Comparison of ENCODE assay signal across 8 cellular contexts in the genomic region with DNA sequence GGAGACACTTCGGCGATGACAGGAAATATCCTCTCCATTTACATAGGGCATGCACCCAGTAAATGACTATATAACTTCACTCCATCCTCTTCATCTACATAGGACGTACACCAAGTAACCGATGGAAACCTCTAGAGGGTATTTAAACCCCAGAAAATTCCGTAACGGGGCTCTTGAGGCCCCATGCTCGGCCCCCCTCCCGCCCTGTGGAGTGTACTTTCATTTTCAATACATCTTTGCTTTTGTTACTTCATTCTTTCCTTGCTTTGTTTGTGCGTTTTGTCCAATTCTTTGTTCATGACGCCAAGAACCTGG. TPM values are rescaled to one million over a fixed set of nuclear protein-coding genes. Genes with fewer than 3 reads are reported as not detected.
DNase-seq lines count a peak whose midpoint lies in the region; ATAC-seq and TF ChIP-seq lines count a peak whose summit lies in the region.

No MANE protein-coding gene starts in this region.

- H3K9ac ChIP-seq in IMR-90 (ENCODE audit: low read depth, low read length) (peak overlapping the region; percentile 43; the same call in 1 of the 2 replicates), muscle layer of colon (ENCODE audit: low read length) (peak overlapping the region; percentile 47)

- no TSS peak for BruUV-seq in IMR-90 (replicated peaks; lab: Mats Ljungman, UMichigan)

- H3K23ac ChIP-seq in IMR-90 (ENCODE audit: low read depth, low read length) = peak overlapping the region; percentile 79; the same call in 1 of the 2 replicates

- peak overlapping the region; percentile 90 for H2AFZ ChIP-seq in IMR-90 (replicated peaks; ENCODE audit: low read length, poor library complexity)

- WGBS in IMR-90 (ENCODE audit: extremely low coverage in 2 of 2, insufficient read length in 1 of 2), 2 experiments = 30% methylated on average over 5 of the region's 10 CpGs; no CpG with 5 or more reads in 1 of the 2 experiments

- no peak overlapping the region for H2BK120ac ChIP-seq in IMR-90 (ENCODE audit: low read depth, low read length)

- dilution Hi-C loops in IMR-90 (cut with HindIII; ENCODE audit: low sequenced_read_pairs, unreplicated experiment) = no loop called here

- no peaks in the 10 kb centered on the region for H3K9me1 ChIP-seq in IMR-90 (ENCODE audit: insufficient read depth, low read length)

- peak overlapping the region; percentile 91 for H3K4me3 Mint-ChIP-seq in central memory CD8-positive, alpha-beta T cell

- intact Hi-C loops in IMR-90 (cut with micrococcal nuclease) = loop anchor here (5.0 kb wide), 1 partner anchor 43 kb away; no protein-coding TSS in a partner anchor

- DNase-seq in AG04450 (ENCODE audit: low read depth, low spot score) (no peak), IMR-90 (no peak), SIG-M5 treated with dmso at 0.1 percent for 504 hours (lab: John Stamatoyannopoulos, UW; ENCODE audit: unreplicated experiment) (no peak), SK-N-DZ (ENCODE audit: low spot score) (no peak), NCI-H1092 treated with DMSO at 0.1 percent for 48 hours (lab: John Stamatoyannopoulos, UW) (no peak)
- no peak for DNase-seq in central memory CD8-positive, alpha-beta T cell (ENCODE audit: low spot score in 2 of 2)

- H3K14ac ChIP-seq in IMR-90 (replicated peaks; ENCODE audit: low read depth, low read length) = 0 out of 2 replicates have a peak overlapping the region, but pooled peaks have one; percentile 65

- H3K36me3 Mint-ChIP-seq in central memory CD8-positive, alpha-beta T cell (ENCODE audit: insufficient read depth) = peaks cover 2% of the 10 kb centered on the region

- H3K9me3 ChIP-seq in AG04450 (ENCODE audit: control insufficient read depth, insufficient read depth, low read length) (peaks cover 3% of the 10 kb centered on the region; the same call in 1 of the 2 replicates), IMR-90 (ENCODE audit: control insufficient read depth, insufficient read depth, low read length) (peaks cover 5% of the 10 kb centered on the region; the same call in 1 of the 2 replicates), muscle layer of colon (ENCODE audit: low read length) (no peaks in the 10 kb centered on the region)

- no peaks in the 10 kb centered on the region for H3K36me3 ChIP-seq in IMR-90 (ENCODE audit: control insufficient read depth, insufficient read depth, low read length)
- no peaks in the 10 kb centered on the region for H3K36me3 ChIP-seq in muscle layer of colon (ENCODE audit: insufficient read depth, low read length)

- H3K4me2 ChIP-seq in IMR-90 (ENCODE audit: low read depth, low read length) = peak overlapping the region; percentile 95

- H3K27me3 ChIP-seq in AG04450 (ENCODE audit: control insufficient read depth, insufficient read depth, low read length) (peaks cover 36% of the 10 kb centered on the region), IMR-90 (ENCODE audit: control insufficient read depth, insufficient read depth, low read length) (peaks cover 28% of the 10 kb centered on the region), muscle layer of colon (ENCODE audit: control insufficient read depth in 1 of 2, insufficient read depth in 2 of 2, low read length in 2 of 2) (peaks cover 7 to 21% of the 10 kb centered on the region in 2 donors)

- H3K4me3 ChIP-seq in AG04450 (ENCODE audit: low read depth, low read length) (peak overlapping the region; percentile 67), IMR-90 (ENCODE audit: insufficient read depth, low read depth, low read length) (peak overlapping the region; percentile 58), muscle layer of colon (ENCODE audit: low read depth in 1 of 2, low read length in 2 of 2) (peak overlapping the region; percentile 78 to 93)

- no peak overlapping the region for H4K8ac ChIP-seq in IMR-90 (ENCODE audit: low read depth in 2 of 2, low read length in 2 of 2)

- ATAC-seq in IMR-90 (ENCODE audit: low read depth) = no peak
- no peak for ATAC-seq in central memory CD8-positive, alpha-beta T cell (replicated peaks; ENCODE audit: extremely low read depth, poor library complexity, severe bottlenecking)
- ATAC-seq in HG02798 (IDR thresholded peaks at IDR 0.05; ENCODE audit: poor library complexity, unreplicated experiment) = no peak

- no peak overlapping the region for H2BK20ac ChIP-seq in IMR-90 (ENCODE audit: low read depth, low read length)

- H4K5ac ChIP-seq in IMR-90 (ENCODE audit: low read depth, low read length) = no peak overlapping the region

- H3K4ac ChIP-seq in IMR-90 (ENCODE audit: low read depth, low read length) = no peak overlapping the region

- POLR2A ChIA-PET in AG04450 (lab: Yijun Ruan, JAX) = no interaction called here
- POLR2A ChIA-PET in IMR-90 (lab: Charles Lee; ENCODE audit: unreplicated experiment) = no interaction called here

- H3K27ac Mint-ChIP-seq in central memory CD8-positive, alpha-beta T cell (ENCODE audit: low read depth) = peak overlapping the region; percentile 59

- no peak overlapping the region for H2BK5ac ChIP-seq in IMR-90 (ENCODE audit: low read depth, low read length, poor library complexity, severe bottlenecking)

- no peak for TF ChIP-seq CTCF in AG04450 (IDR thresholded peaks at IDR 0.05; ENCODE audit: low read depth, low read length)
- TF ChIP-seq CTCF in IMR-90 (conservative IDR thresholded peaks at IDR 0.05; ENCODE audit: low read depth, low read length) = no peak

- no peak overlapping the region for H4K91ac ChIP-seq in IMR-90 (ENCODE audit: insufficient read depth, low read depth, low read length)

- peaks cover 59% of the 10 kb centered on the region for H3K27me3 Mint-ChIP-seq in central memory CD8-positive, alpha-beta T cell

- H3K79me1 ChIP-seq in IMR-90 (ENCODE audit: low read depth in 1 of 2, low read length in 2 of 2) = no peaks in the 10 kb centered on the region

- in situ Hi-C loops in IMR-90 (cut with MboI; ENCODE audit: low sequenced_read_pairs) = no loop called here

- H2AK9ac ChIP-seq in IMR-90 (replicated peaks; ENCODE audit: low read depth, low read length, poor library complexity) = no peak overlapping the region

- no peaks in the 10 kb centered on the region; the same call in 1 of the 2 replicates for H4K20me1 ChIP-seq in IMR-90 (ENCODE audit: insufficient read depth, low read length)

- H2AK5ac ChIP-seq in IMR-90 (ENCODE audit: low read depth, low read length) = no peak overlapping the region

- H2BK15ac ChIP-seq in IMR-90 (ENCODE audit: low read depth, low read length) = no peak overlapping the region

- no peak for TF ChIP-seq POLR2A in IMR-90 (IDR thresholded peaks at IDR 0.05; ENCODE audit: low read depth, low read length)

- H3K4me1 ChIP-seq in IMR-90 (ENCODE audit: control insufficient read depth, insufficient read depth, low read length) (no peaks in the 10 kb centered on the region), muscle layer of colon (ENCODE audit: insufficient read depth, low read length) (peaks cover 8% of the 10 kb centered on the region)

- H3K18ac ChIP-seq in IMR-90 (ENCODE audit: low read depth, low read length) = no peak overlapping the region

- no peaks in the 10 kb centered on the region for H3K9me3 Mint-ChIP-seq in central memory CD8-positive, alpha-beta T cell

- H3K27ac ChIP-seq in AG04450 (ENCODE audit: low read depth, low read length) = no peak overlapping the region
- H3K27ac ChIP-seq in IMR-90 (ENCODE audit: insufficient read depth, low read length) = no peak overlapping the region
- H3K27ac ChIP-seq in muscle layer of colon (ENCODE audit: low read depth, low read length) = peak overlapping the region; percentile 74

- H3K56ac ChIP-seq in IMR-90 (ENCODE audit: extremely low read depth, insufficient read depth, low read length) = no peak overlapping the region

- TF ChIP-seq RAD21 in IMR-90 (IDR thresholded peaks at IDR 0.05; ENCODE audit: low read length) = no peak

- H3K4me1 Mint-ChIP-seq in central memory CD8-positive, alpha-beta T cell = peaks cover 20% of the 10 kb centered on the region

- CTCF ChIA-PET in AG04450 (lab: Charles Lee) (interaction anchor here (0.7 to 3.1 kb wide), 14 partner anchors 10 to 90 kb away, joined by 3 to 40 read pairs (median 4); a partner anchor contains a TSS), IMR-90 (lab: Yijun Ruan, JAX) (interaction anchor here (0.6 to 1.4 kb wide), 7 partner anchors 10 to 48 kb away, joined by 3 to 8 read pairs (median 3); no protein-coding TSS in a partner anchor)

TF ChIP-seq in IMR-90, 13 proteins besides CTCF, POLR2A, EP300 and RAD21 (continues in another document):
- TF ChIP-seq, protein P1, sequence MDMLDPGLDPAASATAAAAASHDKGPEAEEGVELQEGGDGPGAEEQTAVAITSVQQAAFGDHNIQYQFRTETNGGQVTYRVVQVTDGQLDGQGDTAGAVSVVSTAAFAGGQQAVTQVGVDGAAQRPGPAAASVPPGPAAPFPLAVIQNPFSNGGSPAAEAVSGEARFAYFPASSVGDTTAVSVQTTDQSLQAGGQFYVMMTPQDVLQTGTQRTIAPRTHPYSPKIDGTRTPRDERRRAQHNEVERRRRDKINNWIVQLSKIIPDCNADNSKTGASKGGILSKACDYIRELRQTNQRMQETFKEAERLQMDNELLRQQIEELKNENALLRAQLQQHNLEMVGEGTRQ (IDR thresholded peaks at IDR 0.05; ENCODE audit: low read depth, low read length) = no peak
- TF ChIP-seq CHD1 (IDR thresholded peaks at IDR 0.05; ENCODE audit: low read depth, low read length) (no peak), RCOR1 (IDR thresholded peaks at IDR 0.05; ENCODE audit: insufficient replicate concordance, low read length) (no peak), NFE2L2 (IDR thresholded peaks at IDR 0.05; ENCODE audit: low read depth, low read length) (no peak), CEBPB (IDR thresholded peaks at IDR 0.05; ENCODE audit: low read depth, low read length) (no peak), MAFK (IDR thresholded peaks at IDR 0.05; ENCODE audit: low read depth, low read length) (no peak), SMC3 (IDR thresholded peaks at IDR 0.05; ENCODE audit: low read depth, low read length) (no peak), RFX5 (IDR thresholded peaks at IDR 0.05; ENCODE audit: low read depth, low read length) (no peak)

RNA-seq across cellular contexts. Expression of a gene that starts 7.5 kb away (rescaled TPM):
- polyA plus RNA-seq in AG04450 (2011; rRNA removed) = 0.02 TPM in 1 of 2 replicates, not detected in the other
- polyA minus RNA-seq in AG04450 (2011; rRNA and poly(A)+ RNA removed) = not detected in 2 replicates
- total RNA-seq in IMR-90 (2012; rRNA removed) = not detected in 2 replicates
- polyA plus RNA-seq in IMR-90 (2012; rRNA removed) = not detected in 2 replicates
- not detected in 2 replicates for polyA plus RNA-seq in IMR-90 (2012; cell fraction: cytosol; rRNA removed)
- polyA plus RNA-seq in IMR-90 (2012; cell fraction: nucleus; rRNA removed; ENCODE audit: low replicate concordance) = 0.05 and 0.07 TPM in 2 replicates
- polyA plus RNA-seq in SK-N-DZ (2014; cell fraction: cytosol; rRNA removed) = 0.13 TPM in 1 of 2 replicates, not detected in the other
- 0.15 TPM in 1 of 2 replicates, not detected in the other for polyA plus RNA-seq in SK-N-DZ (2014; cell fraction: nucleus; rRNA removed)

RNA-seq across cellular contexts. Expression of a gene that starts 47.7 kb away (rescaled TPM):
- polyA plus RNA-seq in AG04450 (2011; rRNA removed) (27.8 and 30.8 TPM in 2 replicates), IMR-90 (2012; rRNA removed) (26.8 and 32.9 TPM in 2 replicates)
- 29.7 and 40.5 TPM in 2 replicates for polyA minus RNA-seq in AG04450 (2011; rRNA and poly(A)+ RNA removed)
- 15.6 and 17.8 TPM in 2 replicates for total RNA-seq in IMR-90 (2012; rRNA removed)
- 17.9 and 19.5 TPM in 2 replicates for polyA plus RNA-seq in IMR-90 (2012; cell fraction: cytosol; rRNA removed)
- polyA plus RNA-seq in IMR-90 (2012; cell fraction: nucleus; rRNA removed; ENCODE audit: low replicate concordance) = 137 and 183 TPM in 2 replicates
- polyA plus RNA-seq in SK-N-DZ (2014; cell fraction: cytosol; rRNA removed) = 0.07 and 0.51 TPM in 2 replicates
- polyA plus RNA-seq in SK-N-DZ (2014; cell fraction: nucleus; rRNA removed) = 0.92 and 3.8 TPM in 2 replicates
